18 cellular contexts compared by ENCODE assay signal in genomic region chr4:123484291-123484926, GRCh38.
A peak's percentile ranks its signal among the peaks of the same experiment; 100 is the strongest.
DNase-seq lines count a peak whose midpoint lies in the region; ATAC-seq and TF ChIP-seq lines count a peak whose summit lies in the region.
"Had no signal": no experiment of that assay in that cellular context is flagged by ENCODE, and none has a peak within 500 bp of the region (broad histone marks: within the 10 kb centered on the region; RNA-seq: fewer than 3 reads in every experiment).

No MANE protein-coding gene starts in this region.

- H3K14ac ChIP-seq in IMR-90 (replicated peaks; ENCODE audit: low read depth, low read length), result no peak overlapping the region

- H3K4me3 ChIP-seq in IMR-90 (ENCODE audit: insufficient read depth, low read depth, low read length) (no peak overlapping the region), fibroblast of the aortic adventitia (ENCODE audit: low read depth, low read length) (no peak overlapping the region)
- H3K4me3 ChIP-seq: GM12878, heart left ventricle had no signal

- BruUV-seq in IMR-90 (replicated peaks; lab: Mats Ljungman, UMichigan), result no TSS peak

- no peak overlapping the region for H2AFZ ChIP-seq in IMR-90 (replicated peaks; ENCODE audit: low read length, poor library complexity)

- H2BK15ac ChIP-seq in IMR-90 (ENCODE audit: low read depth, low read length), result 0 out of 3 replicates have a peak overlapping the region, but pooled peaks have one; percentile 2

- dilution Hi-C loops in IMR-90 (cut with HindIII; ENCODE audit: low sequenced_read_pairs, unreplicated experiment), result no loop called here

- no peak overlapping the region for H2BK20ac ChIP-seq in IMR-90 (ENCODE audit: low read depth, low read length)

- H3K4ac ChIP-seq in IMR-90 (ENCODE audit: low read depth, low read length), result no peak overlapping the region

- no peak for ATAC-seq in IMR-90 (ENCODE audit: low read depth)
- no peak for ATAC-seq in HG02852 (IDR thresholded peaks at IDR 0.05; ENCODE audit: unreplicated experiment)
- ATAC-seq: GM12878, heart left ventricle, left cardiac atrium had no signal

- no peak for TF ChIP-seq POLR2A in IMR-90 (IDR thresholded peaks at IDR 0.05; ENCODE audit: low read depth, low read length)

- no peak for TF ChIP-seq CTCF in IMR-90 (conservative IDR thresholded peaks at IDR 0.05; ENCODE audit: low read depth, low read length)
- no peak for TF ChIP-seq CTCF in fibroblast of the aortic adventitia (IDR thresholded peaks at IDR 0.05; ENCODE audit: insufficient read depth, low read length)

- H3K36me3 ChIP-seq in IMR-90 (ENCODE audit: control insufficient read depth, insufficient read depth, low read length), result no peaks in the 10 kb centered on the region
- H3K36me3 ChIP-seq: heart left ventricle had no signal

- H2BK120ac ChIP-seq in IMR-90 (ENCODE audit: low read depth, low read length), result no peak overlapping the region

- H3K27ac ChIP-seq in IMR-90 (ENCODE audit: insufficient read depth, low read length), result no peak overlapping the region
- H3K27ac ChIP-seq: heart left ventricle had no signal

- no peak overlapping the region for H3K18ac ChIP-seq in IMR-90 (ENCODE audit: low read depth, low read length)

- H3K4me1 ChIP-seq in IMR-90 (ENCODE audit: control insufficient read depth, insufficient read depth, low read length), result peaks cover 12% of the 10 kb centered on the region
- H3K4me1 ChIP-seq: heart left ventricle had no signal

- H2AK5ac ChIP-seq in IMR-90 (ENCODE audit: low read depth, low read length), result 0 out of 2 replicates have a peak overlapping the region, but pooled peaks have one; percentile 33

- H3K23ac ChIP-seq in IMR-90 (ENCODE audit: low read depth, low read length), result no peak overlapping the region

- DNase-seq in DMS 273 (lab: John Stamatoyannopoulos, UW; ENCODE audit: unreplicated experiment) (peak; percentile 85), IMR-90 (peak; percentile 42), NCI-H526 treated with DMSO at 0.1 percent for 48 hours (lab: John Stamatoyannopoulos, UW) (peak; percentile 18), fibroblast of the aortic adventitia (ENCODE audit: low read depth) (peak; percentile 19), NCI-H1930 (lab: John Stamatoyannopoulos, UW) (no peak), AG08395 (ENCODE audit: low spot score) (no peak), NCI-H187 (lab: John Stamatoyannopoulos, UW) (no peak)
- DNase-seq: activated CD4-positive, alpha-beta T cell treated with anti-CD3 and anti-CD28 coated beads for 4 hours; CD4-positive, alpha-beta memory T cell; DND-41; heart left ventricle; left cardiac atrium; NCI-H1417 treated with DMSO at 0.1 percent for 48 hours; stimulated activated CD4-positive, alpha-beta T cell treated with anti-CD3 and anti-CD28 coated beads, Interleukin-4, amount 100 ng/mL, for 24 hours; stimulated activated naive CD4-positive, alpha-beta T cell treated with Interleukin-2 at 50 U/mL for 16 hours; T-helper 1 cell had no signal

- intact Hi-C loops in IMR-90 (cut with micrococcal nuclease), result no loop called here

- 17% methylated on average over 1 of the region's 4 CpGs; no CpG with 5 or more reads in 1 of the 2 experiments for WGBS in IMR-90 (ENCODE audit: extremely low coverage in 2 of 2, insufficient read length in 1 of 2), 2 experiments

- H4K8ac ChIP-seq in IMR-90 (ENCODE audit: low read depth in 2 of 2, low read length in 2 of 2), result no peak overlapping the region

- no peaks in the 10 kb centered on the region for H4K20me1 ChIP-seq in IMR-90 (ENCODE audit: insufficient read depth, low read length)

- H3K4me2 ChIP-seq in IMR-90 (ENCODE audit: low read depth, low read length), result no peak overlapping the region

- H3K56ac ChIP-seq in IMR-90 (ENCODE audit: extremely low read depth, insufficient read depth, low read length), result no peak overlapping the region

- in situ Hi-C loops in IMR-90 (cut with MboI; ENCODE audit: low sequenced_read_pairs), result no loop called here

- no peak overlapping the region for H2BK5ac ChIP-seq in IMR-90 (ENCODE audit: low read depth, low read length, poor library complexity, severe bottlenecking)

- H3K79me1 ChIP-seq in IMR-90 (ENCODE audit: low read depth in 1 of 2, low read length in 2 of 2), result no peaks in the 10 kb centered on the region

- peaks cover 3% of the 10 kb centered on the region for H3K9me1 ChIP-seq in IMR-90 (ENCODE audit: insufficient read depth, low read length)

- POLR2A ChIA-PET in IMR-90 (lab: Charles Lee; ENCODE audit: unreplicated experiment), result no interaction called here

- H3K9ac ChIP-seq in IMR-90 (ENCODE audit: low read depth, low read length), result no peak overlapping the region

- CTCF ChIA-PET in IMR-90 (lab: Yijun Ruan, JAX), result no interaction called here

- no peak overlapping the region; the same call in 1 of the 2 replicates for H4K5ac ChIP-seq in IMR-90 (ENCODE audit: low read depth, low read length)

- no peak for TF ChIP-seq RAD21 in IMR-90 (IDR thresholded peaks at IDR 0.05; ENCODE audit: low read length)

- H2AK9ac ChIP-seq in IMR-90 (replicated peaks; ENCODE audit: low read depth, low read length, poor library complexity), result no peak overlapping the region

- no peaks in the 10 kb centered on the region for H3K27me3 ChIP-seq in IMR-90 (ENCODE audit: control insufficient read depth, insufficient read depth, low read length)
- H3K27me3 ChIP-seq: heart left ventricle had no signal

- no peak overlapping the region for H4K91ac ChIP-seq in IMR-90 (ENCODE audit: insufficient read depth, low read depth, low read length)

- no peaks in the 10 kb centered on the region for H3K9me3 ChIP-seq in IMR-90 (ENCODE audit: control insufficient read depth, insufficient read depth, low read length)
- H3K9me3 ChIP-seq: heart left ventricle had no signal

TF ChIP-seq in IMR-90, 13 proteins besides CTCF, POLR2A, EP300 and RAD21:
- TF ChIP-seq BHLHE40 (IDR thresholded peaks at IDR 0.05; ENCODE audit: low read depth, low read length), result no peak
- no peak for TF ChIP-seq RCOR1 (IDR thresholded peaks at IDR 0.05; ENCODE audit: insufficient replicate concordance, low read length)
TF ChIP-seq in IMR-90: peak in this region for 0.

Comparison
In these comparisons a context has a peak if more than half of its experiments do, and no peak if none do; other contexts are left out.
1. DNase-seq: peak in DMS 273 (single experiment), IMR-90 (single experiment), NCI-H526 treated with DMSO at 0.1 percent for 48 hours (single experiment) and fibroblast of the aortic adventitia (single experiment); none in NCI-H1930 (0 of 2), AG08395 (single experiment) and NCI-H187 (0 of 2).